ENCODE assay signal across 8 cellular contexts in genomic region chr2:70125498-70125898, GRCh38. TPM values are rescaled to one million over a fixed set of nuclear protein-coding genes. Genes with fewer than 3 reads are reported as not detected.
DNase-seq lines count a peak whose midpoint lies in the region; ATAC-seq and TF ChIP-seq lines count a peak whose summit lies in the region.

No MANE protein-coding gene starts in this region.

- DNase-seq in cardiac muscle cell (ENCODE audit: low read depth in 1 of 2, low spot score in 1 of 2), result no peak
- DNase-seq in cardiac septum (ENCODE audit: low spot score), result no peak
- no peak for DNase-seq in body of pancreas
- DNase-seq in uterus, result no peak
- no peak for DNase-seq in KBM-7
- DNase-seq in MV-4-11 (lab: John Stamatoyannopoulos, UW), result no peak
- DNase-seq in KG1 (lab: John Stamatoyannopoulos, UW), result no peak

- no peak for TF ChIP-seq CTCF in cardiac muscle cell (IDR thresholded peaks at IDR 0.05; ENCODE audit: low read depth, low read length)
- TF ChIP-seq CTCF in body of pancreas (IDR thresholded peaks at IDR 0.05), result no peak
- no peak for TF ChIP-seq CTCF in uterus (IDR thresholded peaks at IDR 0.05)

- intact Hi-C loops in cardiac septum (cut with DNase I) (no loop called here), body of pancreas (cut with DNase I) (no loop called here), uterus (cut with DNase I; ENCODE audit: low total_unique reads) (no loop called here)

- peaks cover 26% of the 10 kb centered on the region for H3K4me1 ChIP-seq in cardiac muscle cell (ENCODE audit: low read depth)
- peaks cover 23% of the 10 kb centered on the region for H3K4me1 ChIP-seq in body of pancreas
- H3K4me1 ChIP-seq in mononuclear cell (ENCODE audit: insufficient read depth, low read length), result peaks cover 71% of the 10 kb centered on the region
- H3K4me1 ChIP-seq in uterus, result peaks cover 0 to 6% of the 10 kb centered on the region in 2 donors

- no peaks in the 10 kb centered on the region for H3K36me3 ChIP-seq in cardiac muscle cell
- no peaks in the 10 kb centered on the region for H3K36me3 ChIP-seq in body of pancreas (replicated peaks in 1 of 2; ENCODE audit: insufficient read depth in 1 of 2, low read depth in 2 of 2)
- H3K36me3 ChIP-seq in uterus, result no peaks in the 10 kb centered on the region

- H3K9me3 ChIP-seq in cardiac muscle cell (ENCODE audit: low read depth) (no peaks in the 10 kb centered on the region), body of pancreas (no peaks in the 10 kb centered on the region), mononuclear cell (ENCODE audit: low read depth, low read length) (no peaks in the 10 kb centered on the region), uterus (no peaks in the 10 kb centered on the region)

- H3K4me3 ChIP-seq in cardiac muscle cell (peak overlapping the region; percentile 30), body of pancreas (no peak overlapping the region), mononuclear cell (ENCODE audit: low read length) (peak overlapping the region; percentile 70), uterus (peak overlapping the region; percentile 60 to 69)

- TF ChIP-seq POLR2A in body of pancreas (IDR thresholded peaks at IDR 0.05) (no peak), uterus (IDR thresholded peaks at IDR 0.05) (no peak)

- H3K27me3 ChIP-seq in cardiac muscle cell, result no peaks in the 10 kb centered on the region
- no peaks in the 10 kb centered on the region for H3K27me3 ChIP-seq in body of pancreas
- H3K27me3 ChIP-seq in mononuclear cell (ENCODE audit: insufficient read depth, low read length), result no peaks in the 10 kb centered on the region
- H3K27me3 ChIP-seq in uterus, result no peaks in the 10 kb centered on the region

- in situ Hi-C loops in KBM-7 (cut with MboI; ENCODE audit: low pct_unique_long_range_greater_than_20kb, low sequenced_read_pairs), result no loop called here

- H3K27ac ChIP-seq in cardiac muscle cell (peak overlapping the region; percentile 90), body of pancreas (peak overlapping the region; percentile 93 to 100 (median 100)), uterus (peak overlapping the region; percentile 99 to 100)

- 71 to 73% methylated on average over 13 of the region's 13 CpGs for WGBS in body of pancreas, 2 donors

- no peak for ATAC-seq in body of pancreas

RNA-seq across cellular contexts. Expression of gene PCBP1, which starts 38.2 kb away (rescaled TPM):
- total RNA-seq in cardiac muscle cell (87.9 and 127 TPM in 2 replicates), cardiac septum (223 TPM), body of pancreas (100 to 1,000 TPM in 1 of 2 donors, 10 to 100 TPM in 1; 97.9 to 128 TPM), mononuclear cell (91.0 TPM), uterus (100 to 1,000 TPM in 2 of 4 donors, 10 to 100 TPM in 2; 55.5 to 294 (median 101) TPM)
- 152 and 166 TPM in 2 replicates for polyA plus RNA-seq in cardiac muscle cell

Comparison
In these comparisons a context has a peak if more than half of its experiments do, and no peak if none do; other contexts are left out.
1. H3K4me3 ChIP-seq: peak in cardiac muscle cell (single experiment), mononuclear cell (single experiment) and uterus (2 of 2); none in body of pancreas (0 of 2).
2. Peak in every context shown above with its lines, with median percentiles within 50 percentile points of each other: H3K27ac ChIP-seq.